23 cellular contexts compared by ENCODE assay signal in genomic region chr2:242040681-242041080, GRCh38.
"Had no signal": no experiment of that assay in that cellular context is flagged by ENCODE, and none has a peak within 500 bp of the region (broad histone marks: within the 10 kb centered on the region; RNA-seq: fewer than 3 reads in every experiment).

No MANE protein-coding gene starts in this region.

- H2AFZ ChIP-seq: parathyroid adenoma had no signal

- H3K36me3 ChIP-seq: esophagus squamous epithelium, heart right ventricle, left ventricle myocardium inferior, lower lobe of right lung, spleen, thoracic aorta, tibial nerve, vagina had no signal

- H3K27ac Mint-ChIP-seq: natural killer cell treated with Interleukin-12 subunit alpha and Interleukin-12 subunit beta and Interleukin-15 and Interleukin-18, amount 100 ng/mL, for 72 hours; progenitor cell of endocrine pancreas; stimulated activated memory B cell treated with anti-CD40 and anti-IgM and Interleukin-4, amounts not matched to agents 10 μg/mL and 1 μg/mL and 100 μg/mL, for 72 hours had no signal

- H3K4me3 ChIP-seq: coronary artery, esophagus squamous epithelium, heart right ventricle, left ventricle myocardium inferior, lower lobe of right lung, skin epidermis, spleen, thoracic aorta, tibial nerve, vagina had no signal

- H3K4me1 Mint-ChIP-seq: neural crest cell; stimulated activated memory B cell treated with anti-CD40 and anti-IgM and Interleukin-4, amounts not matched to agents 10 μg/mL and 1 μg/mL and 100 μg/mL, for 72 hours had no signal

- H3K79me2 ChIP-seq: parathyroid adenoma had no signal

- H3K9ac ChIP-seq: parathyroid adenoma had no signal

- ATAC-seq: left cardiac atrium; stimulated activated memory B cell treated with anti-CD40 and anti-IgM and Interleukin-4, amounts not matched to agents 10 μg/mL and 1 μg/mL and 100 μg/mL, for 72 hours; stimulated activated naive CD8-positive, alpha-beta T cell treated with anti-CD3 and anti-CD28 coated beads, Interleukin-15, Interleukin-2, amounts not matched to agents 100 U/mL and 50 U/mL, for 24 hours had no signal

- H3K9me3 Mint-ChIP-seq: natural killer cell treated with Interleukin-12 subunit alpha and Interleukin-12 subunit beta and Interleukin-15 and Interleukin-18, amount 100 ng/mL, for 72 hours; neural crest cell had no signal

- H3K4me3 Mint-ChIP-seq: natural killer cell treated with Interleukin-12 subunit alpha and Interleukin-12 subunit beta and Interleukin-15 and Interleukin-18, amount 100 ng/mL, for 72 hours; neural crest cell; stimulated activated memory B cell treated with anti-CD40 and anti-IgM and Interleukin-4, amounts not matched to agents 10 μg/mL and 1 μg/mL and 100 μg/mL, for 72 hours had no signal

- H3K4me1 ChIP-seq: esophagus squamous epithelium, heart right ventricle, left ventricle myocardium inferior, lower lobe of right lung, parathyroid adenoma, spleen, tibial nerve, vagina had no signal

- H3K27ac ChIP-seq: coronary artery, esophagus squamous epithelium, heart right ventricle, left ventricle myocardium inferior, lower lobe of right lung, parathyroid adenoma, skin epidermis, spleen, thoracic aorta, tibial nerve, vagina had no signal

- H3K36me3 Mint-ChIP-seq: natural killer cell treated with Interleukin-12 subunit alpha and Interleukin-12 subunit beta and Interleukin-15 and Interleukin-18, amount 100 ng/mL, for 72 hours; stimulated activated memory B cell treated with anti-CD40 and anti-IgM and Interleukin-4, amounts not matched to agents 10 μg/mL and 1 μg/mL and 100 μg/mL, for 72 hours had no signal

- H3K9me3 ChIP-seq: esophagus squamous epithelium, heart right ventricle, left ventricle myocardium inferior, lower lobe of right lung, spleen, thoracic aorta, tibial nerve, vagina had no signal

- DNase-seq: dermis blood vessel endothelial cell; effector memory CD4-positive, alpha-beta T cell; esophagus squamous epithelium; foreskin melanocyte; glutamatergic neuron; heart right ventricle; hippocampal formation; left cardiac atrium; left ventricle myocardium inferior; lower lobe of right lung; stimulated activated CD4-positive, alpha-beta T cell treated with anti-CD3 and anti-CD28 coated beads, Interleukin-4, amount 100 ng/mL, for 4 hours; stimulated activated naive CD8-positive, alpha-beta T cell treated with anti-CD3 and anti-CD28 coated beads, Interleukin-15, Interleukin-2, amounts not matched to agents 100 U/mL and 50 U/mL, for 24 hours had no signal

- H3K27me3 ChIP-seq: vagina had no signal
